Comparison of ENCODE assay signal across 8 cellular contexts in the genomic region with DNA sequence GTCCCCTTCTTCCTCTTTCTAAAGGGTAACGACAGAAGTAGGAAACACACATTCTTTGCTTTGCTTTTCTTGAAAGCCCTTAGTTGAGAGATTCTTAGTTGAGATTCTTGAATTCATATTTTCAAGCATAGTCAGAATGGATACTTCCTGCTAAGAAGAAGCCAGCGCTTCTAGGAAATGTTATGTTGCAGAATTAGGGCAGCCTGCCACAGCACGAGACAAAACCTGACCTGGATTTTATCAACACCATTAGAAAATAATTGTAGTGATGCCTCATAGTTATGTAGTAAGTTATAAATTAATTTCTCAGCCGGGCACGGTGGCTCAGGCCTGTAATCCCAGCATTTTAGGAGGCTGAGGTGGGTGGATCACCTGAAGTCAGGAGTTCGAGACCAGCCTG. TPM values are rescaled to one million over a fixed set of nuclear protein-coding genes. Genes with fewer than 3 reads are reported as not detected.
A peak's percentile ranks its signal among the peaks of the same experiment; 100 is the strongest.
DNase-seq lines count a peak whose midpoint lies in the region; ATAC-seq and TF ChIP-seq lines count a peak whose summit lies in the region.

No MANE protein-coding gene starts in this region.

- no peak overlapping the region for H3K9ac ChIP-seq in Karpas-422 (ENCODE audit: low read length)

- no peaks in the 10 kb centered on the region for H3K9me2 ChIP-seq in Karpas-422 (replicated peaks; ENCODE audit: insufficient read depth, low read length)

- H3K27ac ChIP-seq in Karpas-422 (ENCODE audit: low read length) = no peak overlapping the region
- H3K27ac ChIP-seq in lung (ENCODE audit: low read depth in 1 of 2, low read length in 1 of 2) = no peak overlapping the region
- H3K27ac ChIP-seq in stomach = peak overlapping the region in 2 of 5 donors; percentile 39 to 57

- H2AFZ ChIP-seq in Karpas-422 (ENCODE audit: low read length) = 0 out of 2 replicates have a peak overlapping the region, but pooled peaks have one; percentile 12

- WGBS in lung, 2 donors = 29 to 37% methylated on average over 6 of the region's 6 CpGs
- 38 to 48% (median 44%) methylated on average over 6 of the region's 6 CpGs for whole genome bisulfite sequencing in stomach, 5 donors

- ATAC-seq in lung (ENCODE audit: insufficient read depth, low FRiP score) (peak; percentile 72), GM18517 (IDR thresholded peaks at IDR 0.05; ENCODE audit: unreplicated experiment) (no peak), HG03439 (IDR thresholded peaks at IDR 0.05; ENCODE audit: unreplicated experiment) (no peak)

- TF ChIP-seq POLR2A in stomach (IDR thresholded peaks at IDR 0.05) = no peak

- intact Hi-C loops in stomach (cut with DNase I; ENCODE audit: low total_unique reads) = no loop called here

- peaks cover 9% of the 10 kb centered on the region for H3K4me1 ChIP-seq in Karpas-422 (ENCODE audit: low read length)
- peaks cover 0 to 2% of the 10 kb centered on the region in 2 donors for H3K4me1 ChIP-seq in lung (ENCODE audit: control insufficient read depth in 2 of 2, insufficient read depth in 2 of 2, low read length in 2 of 2)
- H3K4me1 ChIP-seq in stomach = peaks cover 0 to 6% (median 0%) of the 10 kb centered on the region in 4 donors

- H3K79me2 ChIP-seq in Karpas-422 (ENCODE audit: low read length) = no peaks in the 10 kb centered on the region

- H3K9me3 ChIP-seq in Karpas-422 (ENCODE audit: low read length) = no peaks in the 10 kb centered on the region
- H3K9me3 ChIP-seq in lung (ENCODE audit: control insufficient read depth in 2 of 2, insufficient read depth in 1 of 2, low read length in 1 of 2) = no peaks in the 10 kb centered on the region
- no peaks in the 10 kb centered on the region for H3K9me3 ChIP-seq in stomach

- TF ChIP-seq CTCF in lung (IDR thresholded peaks at IDR 0.05; ENCODE audit: control extremely low read depth, extremely low read depth) (no peak), GM13977 (IDR thresholded peaks at IDR 0.05; ENCODE audit: extremely low read depth, insufficient read depth, missing control alignments) (no peak), stomach (IDR thresholded peaks at IDR 0.05) (no peak)

- no peaks in the 10 kb centered on the region for H4K20me1 ChIP-seq in Karpas-422 (ENCODE audit: insufficient read depth, low read depth, low read length)

- no peak for TF ChIP-seq EP300 in stomach (IDR thresholded peaks at IDR 0.05)

- DNase-seq in AG08396 (ENCODE audit: low spot score) (peak; percentile 65), Karpas-422 (no peak), astrocyte of the hippocampus (ENCODE audit: low read depth, low spot score) (peak; percentile 46), lung (ENCODE audit: low spot score) (peak; percentile 58), GM13977 (ENCODE audit: low spot score) (no peak), stomach (no peak)

- H3K27me3 ChIP-seq in Karpas-422 (ENCODE audit: low read length) = no peaks in the 10 kb centered on the region
- no peaks in the 10 kb centered on the region for H3K27me3 ChIP-seq in lung (ENCODE audit: control insufficient read depth, insufficient read depth)
- H3K27me3 ChIP-seq in stomach = no peaks in the 10 kb centered on the region

- H3K36me3 ChIP-seq in Karpas-422 (ENCODE audit: insufficient read depth, low read length) (no peaks in the 10 kb centered on the region), lung (ENCODE audit: control insufficient read depth in 2 of 2, insufficient read depth in 2 of 2, low read length in 2 of 2) (no peaks in the 10 kb centered on the region), stomach (no peaks in the 10 kb centered on the region)

- H3K4me3 ChIP-seq in Karpas-422 (ENCODE audit: low read length) (no peak overlapping the region), lung (no peak overlapping the region), stomach (no peak overlapping the region)

- in situ Hi-C loops in GM13977 (cut with MboI; ENCODE audit: low pct_unique_long_range_greater_than_20kb, low sequenced_read_pairs, unreplicated experiment) = no loop called here

- no peak overlapping the region for H3K4me2 ChIP-seq in Karpas-422 (ENCODE audit: low read depth, low read length, poor library complexity, severe bottlenecking)

RNA-seq across cellular contexts. Expression of gene NUP160, which starts 37.9 kb away (rescaled TPM):
- 37.7 and 65.0 TPM in 2 replicates for total RNA-seq in Karpas-422 (2014; rRNA removed; shearing (Covaris generic); ENCODE audit: low replicate concordance)
- total RNA-seq in lung = 10 to 100 TPM; 35.2 to 94.1 TPM
- 10 to 100 TPM; 15.8 to 18.3 TPM for polyA plus RNA-seq in lung
- total RNA-seq in stomach = 10 to 100 TPM; 10.7 to 77.5 (median 21.6) TPM
- 10 to 100 TPM in 1 of 3 donors, 1 to 10 TPM in 2; 7.9 to 11.1 (median 8.4) TPM for polyA plus RNA-seq in stomach

Comparison
In these comparisons a context has a peak if more than half of its experiments do, and no peak if none do; other contexts are left out.
1. DNase-seq: peak in AG08396 (single experiment), astrocyte of the hippocampus (single experiment) and lung (single experiment); none in Karpas-422 (single experiment), GM13977 (single experiment) and stomach (single experiment).